In genomic region chr3:54621181-54621580, GRCh38 we compare ENCODE assay signal across 16 cellular contexts.
DNase-seq lines count a peak whose midpoint lies in the region; TF ChIP-seq lines count a peak whose summit lies in the region.
"Had no signal": no experiment of that assay in that cellular context is flagged by ENCODE, and none has a peak within 500 bp of the region (broad histone marks: within the 10 kb centered on the region; RNA-seq: fewer than 3 reads in every experiment).

No MANE protein-coding gene starts in this region.

- DNase-seq in COLO829 (ENCODE audit: low spot score) (peak; percentile 78), H4 (ENCODE audit: low spot score) (peak; percentile 54), OCI-M1 (lab: John Stamatoyannopoulos, UW) (peak; percentile 87), erythroblast (lab: John Stamatoyannopoulos, UW) (peak; percentile 31 to 54), kidney tubule cell (ENCODE audit: low spot score) (no peak), amniotic stem cell (lab: John Stamatoyannopoulos, UW) (no peak)
- DNase-seq in activated naive CD4-positive, alpha-beta T cell treated with anti-CD3 and anti-CD28 coated beads, Interleukin-2, amount 50 U/mL, for 16 hours, result no peak
- DNase-seq: activated CD4-positive, CD25-positive, alpha-beta regulatory T cell treated with anti-CD3 and anti-CD28 coated beads, Interleukin-2, amount 50 U/mL, for 72 hours; AML-193; DMS153; effector memory CD8-positive, alpha-beta T cell; islet precursor cell; NCI-H187 treated with DMSO at 0.1 percent for 48 hours; NK-92 treated with Interleukin-12 subunit alpha and Interleukin-12 subunit beta, amount 100 ng/mL, for 24 hours; spleen; testis had no signal

- TF ChIP-seq POLR2A in erythroblast (IDR thresholded peaks at IDR 0.05; ENCODE audit: low read length), result no peak

Comparison
In these comparisons a context has a peak if more than half of its experiments do, and no peak if none do; other contexts are left out.
1. DNase-seq: peak in COLO829 (single experiment), H4 (single experiment), OCI-M1 (single experiment) and erythroblast (2 of 2); none in kidney tubule cell (single experiment), amniotic stem cell (single experiment) and activated naive CD4-positive, alpha-beta T cell treated with anti-CD3 and anti-CD28 coated beads, Interleukin-2, amount 50 U/mL, for 16 hours (single experiment).